In genomic region chr3:146331967-146332366, GRCh38 we compare ENCODE assay signal across 26 cellular contexts.
DNase-seq lines count a peak whose midpoint lies in the region; ATAC-seq, FAIRE-seq and TF ChIP-seq lines count a peak whose summit lies in the region.
"Had no signal": no experiment of that assay in that cellular context is flagged by ENCODE, and none has a peak within 500 bp of the region (broad histone marks: within the 10 kb centered on the region; RNA-seq: fewer than 3 reads in every experiment).

No MANE protein-coding gene starts in this region.

- H3K27me3 ChIP-seq in pancreas: no peaks in the 10 kb centered on the region
- H3K27me3 ChIP-seq: BE2C; BLaER1 treated with 17β-estradiol and CSF1 and Interleukin-3, amounts not matched to agents 10 nM and 100 nM had no signal

- H3K36me3 Mint-ChIP-seq in activated T-cell treated with anti-CD3 and anti-CD28 coated beads, Interleukin-2, amount 50 U/mL, for 72 hours (ENCODE audit: insufficient read depth in 2 of 2): no peaks in the 10 kb centered on the region
- no peaks in the 10 kb centered on the region for H3K36me3 Mint-ChIP-seq in activated naive CD8-positive, alpha-beta T cell treated with anti-CD3 and anti-CD28 coated beads for 36 hours
- H3K36me3 Mint-ChIP-seq: CD14-positive monocyte; CD8-positive, alpha-beta memory T cell had no signal

- H3K36me3 ChIP-seq in pancreas: no peaks in the 10 kb centered on the region
- H3K36me3 ChIP-seq: BE2C; BLaER1 treated with 17β-estradiol and CSF1 and Interleukin-3, amounts not matched to agents 10 nM and 100 nM; HAP-1 had no signal

- no peaks in the 10 kb centered on the region for H3K9me3 Mint-ChIP-seq in activated T-cell treated with anti-CD3 and anti-CD28 coated beads, Interleukin-2, amount 50 U/mL, for 72 hours
- no peaks in the 10 kb centered on the region for H3K9me3 Mint-ChIP-seq in activated naive CD8-positive, alpha-beta T cell treated with anti-CD3 and anti-CD28 coated beads for 36 hours
- H3K9me3 Mint-ChIP-seq: CD14-positive monocyte; CD4-positive, alpha-beta T cell; CD8-positive, alpha-beta memory T cell; HFFc6 had no signal

- H3K27me3 Mint-ChIP-seq in activated T-cell treated with anti-CD3 and anti-CD28 coated beads, Interleukin-2, amount 50 U/mL, for 72 hours (ENCODE audit: low read depth): no peaks in the 10 kb centered on the region
- no peaks in the 10 kb centered on the region for H3K27me3 Mint-ChIP-seq in activated naive CD8-positive, alpha-beta T cell treated with anti-CD3 and anti-CD28 coated beads for 36 hours

- no peak overlapping the region for H3K27ac Mint-ChIP-seq in activated T-cell treated with anti-CD3 and anti-CD28 coated beads, Interleukin-2, amount 50 U/mL, for 72 hours
- H3K27ac Mint-ChIP-seq in activated naive CD8-positive, alpha-beta T cell treated with anti-CD3 and anti-CD28 coated beads for 36 hours: no peak overlapping the region
- H3K27ac Mint-ChIP-seq: CD14-positive monocyte; CD4-positive, alpha-beta T cell; CD8-positive, alpha-beta memory T cell; HFFc6 had no signal

- no peaks in the 10 kb centered on the region for H3K4me1 ChIP-seq in pancreas
- H3K4me1 ChIP-seq: A549; BE2C; BLaER1 treated with 17β-estradiol and CSF1 and Interleukin-3, amounts not matched to agents 10 nM and 100 nM; HAP-1 had no signal

- ATAC-seq in pancreas (no peak), HG02981 (IDR thresholded peaks at IDR 0.05; ENCODE audit: unreplicated experiment) (no peak)
- ATAC-seq in activated T-cell treated with anti-CD3 and anti-CD28 coated beads, Interleukin-2, amount 50 U/mL, for 72 hours (replicated peaks in 1 of 2): no peak
- ATAC-seq: A549 had no signal

- intact Hi-C loops in pancreas (cut with DNase I): loop anchor here in 1 of 3 donors (10.0 kb wide), 1 partner anchor 253 kb away; no protein-coding TSS in a partner anchor

- no peak overlapping the region for H3K4me3 Mint-ChIP-seq in activated T-cell treated with anti-CD3 and anti-CD28 coated beads, Interleukin-2, amount 50 U/mL, for 72 hours
- no peak overlapping the region for H3K4me3 Mint-ChIP-seq in activated naive CD8-positive, alpha-beta T cell treated with anti-CD3 and anti-CD28 coated beads for 36 hours
- H3K4me3 Mint-ChIP-seq: CD14-positive monocyte; CD4-positive, alpha-beta T cell; CD8-positive, alpha-beta memory T cell; HFFc6 had no signal

- no peak overlapping the region for H3K4me3 ChIP-seq in pancreas
- H3K4me3 ChIP-seq: A549; BLaER1 treated with 17β-estradiol and CSF1 and Interleukin-3, amounts not matched to agents 10 nM and 100 nM; HAP-1 had no signal

- no peaks in the 10 kb centered on the region for H3K9me3 ChIP-seq in pancreas
- H3K9me3 ChIP-seq: A549; BE2C; BLaER1 treated with 17β-estradiol and CSF1 and Interleukin-3, amounts not matched to agents 10 nM and 100 nM; HAP-1 had no signal

- no peaks in the 10 kb centered on the region for H3K4me1 Mint-ChIP-seq in activated T-cell treated with anti-CD3 and anti-CD28 coated beads, Interleukin-2, amount 50 U/mL, for 72 hours (ENCODE audit: low read depth)
- no peaks in the 10 kb centered on the region for H3K4me1 Mint-ChIP-seq in activated naive CD8-positive, alpha-beta T cell treated with anti-CD3 and anti-CD28 coated beads for 36 hours
- H3K4me1 Mint-ChIP-seq: CD14-positive monocyte; CD8-positive, alpha-beta memory T cell had no signal

- FAIRE-seq in A204.1 (lab: Jason Lieb, UNC) (peak; percentile 78), TTC549 (lab: Jason Lieb, UNC) (peak; percentile 88), endometrium (lab: Jason Lieb, UNC) (peak; percentile 92), pancreas (lab: Jason Lieb, UNC) (peak; percentile 96)
- FAIRE-seq: A549, D721Med, GM12892, H54 had no signal

- H3K27ac ChIP-seq in pancreas: no peak overlapping the region
- H3K27ac ChIP-seq: 22Rv1; A549; BLaER1 treated with 17β-estradiol and CSF1 and Interleukin-3, amounts not matched to agents 10 nM and 100 nM had no signal

- DNase-seq in pancreas (no peak), superior temporal gyrus (ENCODE audit: extremely low spot score) (no peak)
- no peak for DNase-seq in activated T-cell treated with anti-CD3 and anti-CD28 coated beads, Interleukin-2, amount 50 U/mL, for 72 hours
- DNase-seq in activated naive CD8-positive, alpha-beta T cell treated with anti-CD3 and anti-CD28 coated beads for 36 hours: no peak
- DNase-seq: ACHN; AML-193; BE2C; CD4-positive, alpha-beta T cell; CD8-positive, alpha-beta memory T cell; DMS 273 treated with DMSO at 0.1 percent for 48 hours; DMS79; EL; GOT3; HFFc6 had no signal

- no peak for TF ChIP-seq CTCF in pancreas (IDR thresholded peaks at IDR 0.05)
